In genomic region chr1:205482587-205482986, GRCh38 we compare ENCODE assay signal across 10 cellular contexts. TPM values are rescaled to one million over a fixed set of nuclear protein-coding genes. Genes with fewer than 3 reads are reported as not detected.
DNase-seq lines count a peak whose midpoint lies in the region; ATAC-seq and TF ChIP-seq lines count a peak whose summit lies in the region.
"Not testable (repeated sequence)": the region's sequence is repeated elsewhere in the genome, so short reads cannot be mapped to it uniquely, and the experiment has no call there.
"Had no signal": no experiment of that assay in that cellular context is flagged by ENCODE, and none has a peak within 500 bp of the region (broad histone marks: within the 10 kb centered on the region; RNA-seq: fewer than 3 reads in every experiment).

No MANE protein-coding gene starts in this region.

- not testable (repeated sequence) for H3K36me3 Mint-ChIP-seq in CD8-positive, alpha-beta T cell; IgD-negative memory B cell; WTC11; effector memory CD8-positive, alpha-beta T cell (ENCODE audit: insufficient read depth); immature natural killer cell; natural killer cell treated with Interleukin-12 subunit alpha and Interleukin-12 subunit beta and Interleukin-15 and Interleukin-18, amount 100 ng/mL, for 72 hours

- POLR2A ChIA-PET in CD8-positive, alpha-beta T cell (lab: Charles Lee), result interaction anchor here (1.3 to 1.6 kb wide), 2 partner anchors 25 to 73 kb away, joined by 3 to 4 read pairs; no protein-coding TSS in a partner anchor
- POLR2A ChIA-PET in WTC11 (lab: Charles Lee), result interaction anchor here (1.1 kb wide), 1 partner anchor 41 kb away, joined by 3 read pairs; no protein-coding TSS in a partner anchor

- H3K9me3 ChIP-seq in CD8-positive, alpha-beta T cell (ENCODE audit: low read length), result not testable (repeated sequence)

- H3K4me3 ChIP-seq in CD8-positive, alpha-beta T cell (ENCODE audit: low read depth, low read length), result not testable (repeated sequence)

- peaks cover 31% of the 10 kb centered on the region for H3K4me1 ChIP-seq in CD8-positive, alpha-beta T cell (ENCODE audit: insufficient read depth, low read length)

- DNase-seq in CD8-positive, alpha-beta T cell; WTC11 (ENCODE audit: low spot score); effector memory CD8-positive, alpha-beta T cell; immature natural killer cell; natural killer cell treated with Interleukin-12 subunit alpha and Interleukin-12 subunit beta and Interleukin-15 and Interleukin-18, amount 100 ng/mL, for 72 hours (ENCODE audit: low spot score): not testable (repeated sequence)

- not testable (repeated sequence) for H3K9me3 Mint-ChIP-seq in CD8-positive, alpha-beta T cell; IgD-negative memory B cell; WTC11; effector memory CD8-positive, alpha-beta T cell; immature natural killer cell; natural killer cell treated with Interleukin-12 subunit alpha and Interleukin-12 subunit beta and Interleukin-15 and Interleukin-18, amount 100 ng/mL, for 72 hours

- TF ChIP-seq CTCF in CD8-positive, alpha-beta T cell (IDR thresholded peaks at IDR 0.05); WTC11 (IDR thresholded peaks at IDR 0.05): not testable (repeated sequence)

- ATAC-seq in CD8-positive, alpha-beta T cell; WTC11; effector memory CD8-positive, alpha-beta T cell (replicated peaks); natural killer cell treated with Interleukin-12 subunit alpha and Interleukin-12 subunit beta and Interleukin-15 and Interleukin-18, amount 100 ng/mL, for 72 hours: not testable (repeated sequence)

- intact Hi-C loops in CD8-positive, alpha-beta T cell (cut with DNase I, micrococcal nuclease), result loop anchor here in 1 of 2 experiments (5.0 kb wide), 1 partner anchor 40 kb away; no protein-coding TSS in a partner anchor

- CTCF ChIA-PET in CD8-positive, alpha-beta T cell (lab: Charles Lee), result interaction anchor here (0.9 to 14.8 kb wide), 9 partner anchors 20 to 226 kb away, joined by 3 to 366 read pairs (median 8); partner anchors contain the start of gene KLHDC8A
- CTCF ChIA-PET in WTC11 (lab: Charles Lee), result interaction anchor here (0.9 to 24.0 kb wide), 10 partner anchors 26 to 128 kb away, joined by 3 to 613 read pairs (median 8); partner anchors contain the start of gene BLACAT1

- H3K4me3 Mint-ChIP-seq in CD8-positive, alpha-beta T cell; IgD-negative memory B cell; WTC11: not testable (repeated sequence)
- peak overlapping the region; percentile 67 to 81 for H3K4me3 Mint-ChIP-seq in effector memory CD8-positive, alpha-beta T cell
- peak overlapping the region; percentile 76 to 86 (median 81) for H3K4me3 Mint-ChIP-seq in immature natural killer cell
- peak overlapping the region; percentile 22 for H3K4me3 Mint-ChIP-seq in natural killer cell treated with Interleukin-12 subunit alpha and Interleukin-12 subunit beta and Interleukin-15 and Interleukin-18, amount 100 ng/mL, for 72 hours

- peak overlapping the region; percentile 85 for H3K27ac Mint-ChIP-seq in CD8-positive, alpha-beta T cell
- peak overlapping the region in 2 of 3 donors; percentile 23 to 92 for H3K27ac Mint-ChIP-seq in IgD-negative memory B cell
- H3K27ac Mint-ChIP-seq in WTC11; natural killer cell treated with Interleukin-12 subunit alpha and Interleukin-12 subunit beta and Interleukin-15 and Interleukin-18, amount 100 ng/mL, for 72 hours: not testable (repeated sequence)
- peak overlapping the region; percentile 89 to 93 for H3K27ac Mint-ChIP-seq in effector memory CD8-positive, alpha-beta T cell
- peak overlapping the region; percentile 84 to 99 (median 94) for H3K27ac Mint-ChIP-seq in immature natural killer cell

- not testable (repeated sequence) for H3K27ac ChIP-seq in CD8-positive, alpha-beta T cell (ENCODE audit: low read depth, low read length)

- H3K36me3 ChIP-seq in CD8-positive, alpha-beta T cell (ENCODE audit: insufficient read depth, low read length), result not testable (repeated sequence)

- H3K4me1 Mint-ChIP-seq in CD8-positive, alpha-beta T cell (ENCODE audit: low read depth), result peaks cover 50% of the 10 kb centered on the region
- H3K4me1 Mint-ChIP-seq in IgD-negative memory B cell (peaks cover 21 to 48% (median 25%) of the 10 kb centered on the region in 3 donors), WTC11 (peaks cover 46% of the 10 kb centered on the region), immature natural killer cell (peaks cover 70 to 71% of the 10 kb centered on the region in 2 donors)
- peaks cover 56 to 60% of the 10 kb centered on the region in 2 donors for H3K4me1 Mint-ChIP-seq in effector memory CD8-positive, alpha-beta T cell (ENCODE audit: low read depth in 2 of 2)
- H3K4me1 Mint-ChIP-seq in natural killer cell treated with Interleukin-12 subunit alpha and Interleukin-12 subunit beta and Interleukin-15 and Interleukin-18, amount 100 ng/mL, for 72 hours (ENCODE audit: low read depth in 2 of 2), result peaks cover 48 to 51% of the 10 kb centered on the region in 2 donors

- peaks cover 27% of the 10 kb centered on the region for H3K27me3 Mint-ChIP-seq in CD8-positive, alpha-beta T cell (ENCODE audit: low read depth)
- peaks cover 19% of the 10 kb centered on the region for H3K27me3 Mint-ChIP-seq in IgD-negative memory B cell
- H3K27me3 Mint-ChIP-seq in WTC11 (ENCODE audit: low read depth), result peaks cover 37% of the 10 kb centered on the region
- not testable (repeated sequence) for H3K27me3 Mint-ChIP-seq in effector memory CD8-positive, alpha-beta T cell; natural killer cell treated with Interleukin-12 subunit alpha and Interleukin-12 subunit beta and Interleukin-15 and Interleukin-18, amount 100 ng/mL, for 72 hours
- peaks cover 12 to 17% (median 15%) of the 10 kb centered on the region in 3 donors for H3K27me3 Mint-ChIP-seq in immature natural killer cell (ENCODE audit: low read depth in 3 of 3)

- not testable (repeated sequence) for H3K27me3 ChIP-seq in CD8-positive, alpha-beta T cell (ENCODE audit: insufficient read depth, low read length)

TF ChIP-seq in WTC11, 78 proteins besides CTCF, POLR2A, EP300 and RAD21:
- TF ChIP-seq GTF2I (CRISPR knock-in tag; conservative IDR thresholded peaks at IDR 0.05), result peak; percentile 76; the same call in 1 of the 2 replicates
- peak; percentile 89; the same call in 1 of the 2 replicates for TF ChIP-seq ZNF121 (CRISPR knock-in tag; IDR thresholded peaks at IDR 0.05)

RNA-seq across cellular contexts. Expression of gene CDK18, which starts 21.9 kb away (rescaled TPM):
- 1 to 10 TPM; 4.0 to 4.3 TPM for total RNA-seq in CD8-positive, alpha-beta T cell
- polyA plus RNA-seq in IgD-negative memory B cell, result 0.95 TPM
- 62.1 to 71.9 TPM (median 64.7 TPM) in 3 replicates for total RNA-seq in WTC11 (2021)
- polyA plus RNA-seq in immature natural killer cell, result under 1 TPM in 2 of 3 donors, not detected in 1; 0.61 to 0.74 TPM
- total RNA-seq in natural killer cell treated with Interleukin-12 subunit alpha and Interleukin-12 subunit beta and Interleukin-15 and Interleukin-18, amount 100 ng/mL, for 72 hours, result under 1 TPM; 0.28 to 0.71 TPM
- total RNA-seq: GM23248 had no signal
- polyA plus RNA-seq: GM23248 had no signal

RNA-seq across cellular contexts. Expression of gene BLACAT1, which starts 26.7 kb away (rescaled TPM):
- total RNA-seq in CD8-positive, alpha-beta T cell, result not detected
- polyA plus RNA-seq in IgD-negative memory B cell (not detected), immature natural killer cell (not detected)
- 5.2 to 9.8 TPM (median 5.3 TPM) in 3 replicates for total RNA-seq in WTC11 (2021)
- total RNA-seq in natural killer cell treated with Interleukin-12 subunit alpha and Interleukin-12 subunit beta and Interleukin-15 and Interleukin-18, amount 100 ng/mL, for 72 hours, result not detected
- total RNA-seq: CD4-positive, alpha-beta T cell; GM23248; HFFc6 had no signal
- polyA plus RNA-seq: CD14-positive monocyte, GM23248 had no signal

Comparison
In these comparisons a context has a peak if more than half of its experiments do, and no peak if none do; other contexts are left out.
1. RNA of gene CDK18, which starts 21.9 kb away (total RNA-seq): 62.1 to 71.9 TPM in WTC11; 4.0 to 4.3 TPM in CD8-positive, alpha-beta T cell and 0.28 to 0.71 TPM in natural killer cell treated with Interleukin-12 subunit alpha and Interleukin-12 subunit beta and Interleukin-15 and Interleukin-18, amount 100 ng/mL, for 72 hours; every median in the first group is over 10 times any median in the second.